Comparison of ENCODE assay signal across 1 cellular context in genomic region chr19:38710416-38710702, GRCh38.
TF ChIP-seq lines count a peak whose summit lies in the region.

No MANE protein-coding gene starts in this region.

TF ChIP-seq in HepG2, 621 proteins besides CTCF, POLR2A, EP300 and RAD21 (continued from another document):
- 0 out of 2 replicates have a peak, but pooled peaks have one; percentile 3 for TF ChIP-seq ZNF687 (CRISPR knock-in tag; IDR thresholded peaks at IDR 0.05)
- TF ChIP-seq PAXIP1 (CRISPR knock-in tag; conservative IDR thresholded peaks at IDR 0.05): no peak
- no peak for TF ChIP-seq PHF21A (CRISPR knock-in tag; IDR thresholded peaks at IDR 0.05)
- no peak for TF ChIP-seq ZBTB10 (CRISPR knock-in tag; IDR thresholded peaks at IDR 0.05; ENCODE audit: borderline replicate concordance)
